10 cellular contexts compared by ENCODE assay signal in the genomic region with DNA sequence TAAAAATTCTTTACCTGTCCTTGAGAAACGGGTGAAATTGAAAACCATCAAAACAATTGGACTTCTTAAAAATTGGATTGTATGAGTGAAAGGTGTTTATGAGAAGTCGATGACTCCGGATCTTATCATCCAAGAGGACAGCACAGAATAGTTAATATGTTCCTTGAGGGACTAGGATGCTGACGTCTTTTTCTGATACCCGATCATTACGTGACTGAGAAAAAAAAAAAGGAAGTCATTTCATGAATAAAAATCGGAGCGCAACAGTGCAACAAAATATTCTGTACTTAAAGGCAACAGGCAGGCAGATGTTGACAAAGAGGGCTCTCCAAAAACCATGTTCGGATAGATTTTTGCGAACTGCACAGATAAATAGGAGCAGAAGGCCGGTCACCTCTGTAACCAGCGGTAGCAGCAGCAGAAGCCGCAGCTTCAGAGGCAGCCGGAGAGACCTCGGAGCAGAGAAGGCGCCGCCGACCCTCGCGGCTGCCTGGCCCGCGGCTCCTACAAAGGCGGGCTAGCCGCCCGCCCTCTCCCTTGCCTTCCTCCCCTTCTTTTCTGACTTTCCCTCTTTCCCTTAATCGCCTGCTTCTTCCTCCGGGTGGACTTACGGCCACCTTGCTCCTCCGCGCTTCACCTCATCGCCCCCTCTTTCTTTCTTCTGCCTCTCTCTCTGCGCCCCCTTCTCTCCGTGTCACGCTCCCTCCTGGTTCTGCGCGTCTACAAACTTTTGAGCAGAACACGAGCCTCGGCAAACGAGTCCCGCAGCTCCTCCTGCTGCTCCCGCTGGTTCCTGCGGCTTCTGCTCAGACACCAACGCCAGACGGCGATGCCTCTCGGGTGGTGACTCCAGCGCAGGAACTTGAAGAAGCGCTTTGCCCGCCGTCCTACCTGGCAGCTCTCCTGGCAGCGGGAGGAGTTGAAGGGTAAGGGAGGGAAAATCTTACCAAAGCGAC. TPM values are rescaled to one million over a fixed set of nuclear protein-coding genes. Genes with fewer than 3 reads are reported as not detected.
DNase-seq lines count a peak whose midpoint lies in the region; ATAC-seq and TF ChIP-seq lines count a peak whose summit lies in the region.
"Had no signal": no experiment of that assay in that cellular context is flagged by ENCODE, and none has a peak within 500 bp of the region (broad histone marks: within the 10 kb centered on the region; RNA-seq: fewer than 3 reads in every experiment).

A gene (plus strand): TSS at position 737 of the 956 bp plus-strand sequence. CDS start 516 bp downstream, outside the sequence.

- peaks cover 7% of the 10 kb centered on the region for H3K9me3 Mint-ChIP-seq in nephron progenitor cell

- peaks cover 34% of the 10 kb centered on the region for H3K4me1 Mint-ChIP-seq in nephron progenitor cell

- peak within 1 kb of the TSS; percentile 68 for H3K4me3 Mint-ChIP-seq in nephron progenitor cell

- peaks cover 99% of the 10 kb centered on the region for H3K27me3 Mint-ChIP-seq in nephron progenitor cell (ENCODE audit: low read depth, poor library complexity)

- H3K4me3 ChIP-seq in astrocyte of the cerebellum (ENCODE audit: low read depth, low read length), result peak within 1 kb of the TSS; percentile 19
- H3K4me3 ChIP-seq: A549 had no signal

- peak; percentile 57 to 77 (median 64) for DNase-seq in NCI-H1417 (lab: John Stamatoyannopoulos, UW)
- no peak for DNase-seq in NCI-H1417 treated with DMSO at 0.1 percent for 48 hours (lab: John Stamatoyannopoulos, UW)
- DNase-seq in NCI-H2029 (lab: John Stamatoyannopoulos, UW), result peak; percentile 47
- DNase-seq in astrocyte of the cerebellum (ENCODE audit: low read depth), result no peak
- peak; percentile 58 for DNase-seq in nephron progenitor cell
- DNase-seq in dedifferentiated amniotic fluid mesenchymal stem cell (ENCODE audit: extremely low spot score), result no peak
- no peak for DNase-seq in HT-29 (ENCODE audit: low spot score)

- no peak within 1 kb of the TSS for H3K27ac Mint-ChIP-seq in nephron progenitor cell

- in situ Hi-C loops in astrocyte of the cerebellum (cut with HindIII; ENCODE audit: low sequenced_read_pairs), result no loop called here

- no peak for ATAC-seq in HG03342 (IDR thresholded peaks at IDR 0.05; ENCODE audit: unreplicated experiment)
- ATAC-seq: A549, left ventricle myocardium superior had no signal

- no peaks in the 10 kb centered on the region for H3K36me3 Mint-ChIP-seq in nephron progenitor cell (ENCODE audit: low read depth)

- TF ChIP-seq CTCF in astrocyte of the cerebellum (IDR thresholded peaks at IDR 0.05; ENCODE audit: low read depth, low read length, missing control alignments) (peak; percentile 37), nephron progenitor cell (IDR thresholded peaks at IDR 0.05) (no peak)

RNA-seq across cellular contexts. Expression of the gene that starts here (rescaled TPM):
- not detected in 2 replicates for total RNA-seq in HT-29 (2014; rRNA removed; shearing (Covaris generic))

Comparison
In these comparisons a context has a peak if more than half of its experiments do, and no peak if none do; other contexts are left out.
1. DNase-seq: peak in NCI-H1417 (3 of 3), NCI-H2029 (single experiment) and nephron progenitor cell (single experiment); none in NCI-H1417 treated with DMSO at 0.1 percent for 48 hours (single experiment), astrocyte of the cerebellum (single experiment), dedifferentiated amniotic fluid mesenchymal stem cell (single experiment) and HT-29 (single experiment).